8 cellular contexts compared by ENCODE assay signal in genomic region chr20:63273635-63274380, GRCh38. TPM values are rescaled to one million over a fixed set of nuclear protein-coding genes. Genes with fewer than 3 reads are reported as not detected.
A peak's percentile ranks its signal among the peaks of the same experiment; 100 is the strongest.
DNase-seq lines count a peak whose midpoint lies in the region; ATAC-seq and TF ChIP-seq lines count a peak whose summit lies in the region.

No MANE protein-coding gene starts in this region.

- H2AFZ ChIP-seq in KMS-11 (ENCODE audit: low read depth), result no peak overlapping the region
- no peak overlapping the region for H2AFZ ChIP-seq in mesenchymal stem cell (ENCODE audit: low read depth, low read length)

- peak overlapping the region; percentile 5 for H4K8ac ChIP-seq in mesenchymal stem cell (ENCODE audit: low read length)

- WGBS in mesenchymal stem cell, result 38% methylated on average over 16 of the region's 20 CpGs

- H3K23ac ChIP-seq in mesenchymal stem cell (ENCODE audit: low read length in 2 of 2), result no peak overlapping the region

- ATAC-seq in CD4-positive, CD25-positive, alpha-beta regulatory T cell (ENCODE audit: low read depth in 2 of 2), result no peak
- ATAC-seq in HG03159 (IDR thresholded peaks at IDR 0.05; ENCODE audit: unreplicated experiment), result no peak

- H3K27ac Mint-ChIP-seq in CD4-positive, CD25-positive, alpha-beta regulatory T cell, result peak overlapping the region; percentile 79 to 94 (median 90)

- H3K4ac ChIP-seq in mesenchymal stem cell (ENCODE audit: low read depth in 1 of 2, low read length in 2 of 2), result peak overlapping the region in 1 of 2 experiments; percentile 45

- no peak overlapping the region for H4K91ac ChIP-seq in mesenchymal stem cell (ENCODE audit: low read length)

- H3K27me3 Mint-ChIP-seq in CD4-positive, CD25-positive, alpha-beta regulatory T cell, result no peaks in the 10 kb centered on the region

- H3K4me3 Mint-ChIP-seq in CD4-positive, CD25-positive, alpha-beta regulatory T cell, result peak overlapping the region; percentile 86 to 98 (median 91)

- TF ChIP-seq CTCF in KMS-11 (conservative IDR thresholded peaks at IDR 0.05; ENCODE audit: low read depth, low read length), result no peak

- H2BK12ac ChIP-seq in mesenchymal stem cell (ENCODE audit: low read length in 2 of 2), result peak overlapping the region in 1 of 2 experiments; percentile 21

- H2AK5ac ChIP-seq in mesenchymal stem cell (ENCODE audit: low read length, severe bottlenecking), result no peak overlapping the region

- H3K4me2 ChIP-seq in KMS-11 (peak overlapping the region; percentile 75), mesenchymal stem cell (ENCODE audit: low read length, poor library complexity, severe bottlenecking) (peak overlapping the region; percentile 83)

- H3K4me1 ChIP-seq in CD4-positive, CD25-positive, alpha-beta regulatory T cell (ENCODE audit: control insufficient read depth, insufficient read depth, low read length, poor library complexity, severe bottlenecking), result peaks cover 21% of the 10 kb centered on the region
- H3K4me1 ChIP-seq in KMS-11 (ENCODE audit: low read depth, poor library complexity, severe bottlenecking) (peaks cover 23% of the 10 kb centered on the region), mesenchymal stem cell (ENCODE audit: control insufficient read depth, insufficient read depth, low read depth, low read length) (peaks cover 33% of the 10 kb centered on the region)

- H3K18ac ChIP-seq in mesenchymal stem cell (ENCODE audit: low read depth in 1 of 2, low read length in 2 of 2), result peak overlapping the region in 1 of 2 experiments; percentile 37

- H3K4me1 Mint-ChIP-seq in CD4-positive, CD25-positive, alpha-beta regulatory T cell, result peaks cover 0 to 29% (median 26%) of the 10 kb centered on the region in 4 donors

- no peaks in the 10 kb centered on the region for H4K20me1 ChIP-seq in KMS-11 (ENCODE audit: insufficient read depth)

- H3K27ac ChIP-seq in CD4-positive, CD25-positive, alpha-beta regulatory T cell (ENCODE audit: insufficient read depth, low read length, poor library complexity, severe bottlenecking), result peak overlapping the region; percentile 37
- H3K27ac ChIP-seq in KMS-11, result no peak overlapping the region
- H3K27ac ChIP-seq in mesenchymal stem cell (ENCODE audit: low read length, poor library complexity, severe bottlenecking), result peak overlapping the region; percentile 66

- H3K9ac ChIP-seq in KMS-11 (peak overlapping the region; percentile 68), mesenchymal stem cell (ENCODE audit: low read length) (peak overlapping the region; percentile 96)

- no peaks in the 10 kb centered on the region for H3K27me3 ChIP-seq in CD4-positive, CD25-positive, alpha-beta regulatory T cell (ENCODE audit: control insufficient read depth, insufficient read depth, low read length)
- H3K27me3 ChIP-seq in KMS-11 (ENCODE audit: insufficient read depth, low read depth) (peaks cover 6% of the 10 kb centered on the region), mesenchymal stem cell (ENCODE audit: control insufficient read depth in 1 of 2, insufficient read depth in 1 of 2, low read length in 2 of 2) (peaks cover 0 to 10% of the 10 kb centered on the region in 2 experiments)

- peaks cover 45% of the 10 kb centered on the region for H3K79me2 ChIP-seq in KMS-11 (ENCODE audit: insufficient read depth, low read depth)

- no peak overlapping the region for H2BK15ac ChIP-seq in mesenchymal stem cell (ENCODE audit: low read depth, poor library complexity, severe bottlenecking)

- in situ Hi-C loops in T47D (cut with HindIII; ENCODE audit: low pct_unique_long_range_greater_than_20kb, low sequenced_read_pairs), result no loop called here

- no peaks in the 10 kb centered on the region for H3K9me3 ChIP-seq in CD4-positive, CD25-positive, alpha-beta regulatory T cell (ENCODE audit: control insufficient read depth in 2 of 2, low read length in 2 of 2)
- H3K9me3 ChIP-seq in mesenchymal stem cell (ENCODE audit: control insufficient read depth, low read length), result no peaks in the 10 kb centered on the region

- peak overlapping the region; percentile 84 for H3K4me3 ChIP-seq in CD4-positive, CD25-positive, alpha-beta regulatory T cell (ENCODE audit: low read depth, low read length)
- H3K4me3 ChIP-seq in KMS-11 (IDR thresholded peaks at IDR 0.05; ENCODE audit: insufficient read depth, low read depth, low read length) (no peak overlapping the region), mesenchymal stem cell (ENCODE audit: insufficient read depth in 1 of 2, low read depth in 1 of 2, low read length in 2 of 2) (peak overlapping the region; percentile 59 to 94)

- no peaks in the 10 kb centered on the region for H3K36me3 Mint-ChIP-seq in CD4-positive, CD25-positive, alpha-beta regulatory T cell

- peak overlapping the region in 1 of 2 experiments; percentile 93 for H3K14ac ChIP-seq in mesenchymal stem cell (ENCODE audit: low read length in 2 of 2)

- H3K79me1 ChIP-seq in mesenchymal stem cell (replicated peaks; ENCODE audit: low read length, poor library complexity, severe bottlenecking), result peaks cover 21% of the 10 kb centered on the region

- DNase-seq in CD4-positive, CD25-positive, alpha-beta regulatory T cell, result no peak
- DNase-seq in T47D (ENCODE audit: low read depth in 1 of 2, low spot score in 1 of 2), result peak; percentile 73 to 77
- DNase-seq in mesenchymal stem cell, result peak; percentile 88
- no peak for DNase-seq in pons (ENCODE audit: low spot score)
- DNase-seq in NCI-H82 (lab: John Stamatoyannopoulos, UW), result no peak
- DNase-seq in retina, result no peak

- H3K9me3 Mint-ChIP-seq in CD4-positive, CD25-positive, alpha-beta regulatory T cell, result no peaks in the 10 kb centered on the region

- no peak overlapping the region for H2BK120ac ChIP-seq in mesenchymal stem cell (ENCODE audit: low read depth, low read length)

- peaks cover 27% of the 10 kb centered on the region for H3K36me3 ChIP-seq in CD4-positive, CD25-positive, alpha-beta regulatory T cell (ENCODE audit: control insufficient read depth, insufficient read depth, low read length)
- no peaks in the 10 kb centered on the region; the same call in 1 of the 2 replicates for H3K36me3 ChIP-seq in KMS-11 (ENCODE audit: insufficient read depth)
- H3K36me3 ChIP-seq in mesenchymal stem cell (ENCODE audit: control insufficient read depth in 1 of 2, insufficient read depth in 2 of 2, low read depth in 1 of 2, low read length in 2 of 2), result peaks cover 30 to 59% of the 10 kb centered on the region in 2 experiments

- H2BK5ac ChIP-seq in mesenchymal stem cell (ENCODE audit: low read depth, low read length, poor library complexity, severe bottlenecking), result no peak overlapping the region

RNA-seq across cellular contexts. Expression of gene ARFGAP1, which starts 1.2 kb away (rescaled TPM):
- 123 TPM for total RNA-seq in CD4-positive, CD25-positive, alpha-beta regulatory T cell
- 10 to 100 TPM; 17.9 to 22.3 (median 20.6) TPM for polyA plus RNA-seq in CD4-positive, CD25-positive, alpha-beta regulatory T cell
- polyA plus RNA-seq in mesenchymal stem cell (2013, experiment 1 of 2), result 62.8 TPM
- 60.5 TPM for polyA plus RNA-seq in mesenchymal stem cell (2013, experiment 2 of 2)

RNA-seq across cellular contexts. Expression of gene COL20A1, which starts 19.2 kb away (rescaled TPM):
- total RNA-seq in CD4-positive, CD25-positive, alpha-beta regulatory T cell, result 0.20 TPM
- not detected for polyA plus RNA-seq in CD4-positive, CD25-positive, alpha-beta regulatory T cell
- polyA plus RNA-seq in mesenchymal stem cell (2013, experiment 1 of 2), result not detected
- not detected for polyA plus RNA-seq in mesenchymal stem cell (2013, experiment 2 of 2)

RNA-seq across cellular contexts. Expression of gene NKAIN4, which starts 19.5 kb away (rescaled TPM):
- not detected for total RNA-seq in CD4-positive, CD25-positive, alpha-beta regulatory T cell
- not detected for polyA plus RNA-seq in CD4-positive, CD25-positive, alpha-beta regulatory T cell
- polyA plus RNA-seq in mesenchymal stem cell (2013, experiment 1 of 2), result 0.10 TPM
- polyA plus RNA-seq in mesenchymal stem cell (2013, experiment 2 of 2), result not detected

RNA-seq across cellular contexts. Expression of gene BIRC7, which starts 38.1 kb away (rescaled TPM):
- total RNA-seq in CD4-positive, CD25-positive, alpha-beta regulatory T cell, result not detected
- not detected for polyA plus RNA-seq in CD4-positive, CD25-positive, alpha-beta regulatory T cell
- polyA plus RNA-seq in mesenchymal stem cell (2013, experiment 1 of 2), result 1.6 TPM
- 1.5 TPM for polyA plus RNA-seq in mesenchymal stem cell (2013, experiment 2 of 2)

RNA-seq across cellular contexts. Expression of gene YTHDF1, which starts 57.9 kb away (rescaled TPM):
- 37.9 TPM for total RNA-seq in CD4-positive, CD25-positive, alpha-beta regulatory T cell
- polyA plus RNA-seq in CD4-positive, CD25-positive, alpha-beta regulatory T cell, result 10 to 100 TPM; 28.5 to 38.4 (median 32.2) TPM
- 32.3 TPM for polyA plus RNA-seq in mesenchymal stem cell (2013, experiment 1 of 2)
- 32.4 TPM for polyA plus RNA-seq in mesenchymal stem cell (2013, experiment 2 of 2)

Comparison
In these comparisons a context has a peak if more than half of its experiments do, and no peak if none do; other contexts are left out.
1. DNase-seq: peak in T47D (2 of 2) and mesenchymal stem cell (single experiment); none in CD4-positive, CD25-positive, alpha-beta regulatory T cell (0 of 3), pons (single experiment), NCI-H82 (single experiment) and retina (single experiment).